In genomic region chr16:71449020-71449419, GRCh38 we compare ENCODE assay signal across 23 cellular contexts. TPM values are rescaled to one million over a fixed set of nuclear protein-coding genes. Genes with fewer than 3 reads are reported as not detected.
"Had no signal": no experiment of that assay in that cellular context is flagged by ENCODE, and none has a peak within 500 bp of the region (broad histone marks: within the 10 kb centered on the region; RNA-seq: fewer than 3 reads in every experiment).

No MANE protein-coding gene starts in this region.

- H3K4me1 ChIP-seq: esophagus muscularis mucosa, stomach, transverse colon had no signal

- ATAC-seq: activated CD8-positive, alpha-beta memory T cell treated with anti-CD3 and anti-CD28 coated beads, Interleukin-2, amount 10 ng/mL, durations not matched to agents 7 days and 5 days had no signal

- DNase-seq: activated CD4-positive, alpha-beta T cell treated with anti-CD3 and anti-CD28 coated beads for 1 hour; activated CD4-positive, alpha-beta T cell treated with anti-CD3 and anti-CD28 coated beads, Interleukin-2, amount 50 U/mL, for 48 hours; activated CD8-positive, alpha-beta memory T cell treated with anti-CD3 and anti-CD28 coated beads, Interleukin-2, amount 10 ng/mL, durations not matched to agents 7 days and 5 days; activated effector memory CD4-positive, alpha-beta T cell treated with Interleukin-2 at 50 U/mL for 16 hours; activated T-cell treated with anti-CD3 and anti-CD28 coated beads, Interleukin-2, amount 50 U/mL, for 24 hours; amygdala; brain microvascular endothelial cell; cerebellar nuclear complex; dermis blood vessel endothelial cell; glutamatergic neuron; stimulated activated CD4-positive, alpha-beta T cell treated with anti-CD3 and anti-CD28 coated beads, Interleukin-4, amount 100 ng/mL, for 4 hours; stomach; T-helper 9 cell; transverse colon had no signal

- FAIRE-seq: islet of Langerhans had no signal

- H3K27me3 ChIP-seq: brain microvascular endothelial cell, esophagus muscularis mucosa, stomach, transverse colon had no signal

- H3K27ac Mint-ChIP-seq: activated CD8-positive, alpha-beta memory T cell treated with anti-CD3 and anti-CD28 coated beads, Interleukin-2, amount 10 ng/mL, durations not matched to agents 7 days and 5 days; activated naive CD4-positive, alpha-beta T cell treated with anti-CD3 and anti-CD28 coated beads, Interleukin-2, amount 50 U/mL, for 24 hours; activated T-cell treated with anti-CD3 and anti-CD28 coated beads, Interleukin-2, amount 50 U/mL, for 24 hours had no signal

- H3K27ac ChIP-seq: brain microvascular endothelial cell, esophagus muscularis mucosa, skin epidermis, stomach, transverse colon had no signal

- H3K4me3 Mint-ChIP-seq: activated CD8-positive, alpha-beta memory T cell treated with anti-CD3 and anti-CD28 coated beads, Interleukin-2, amount 10 ng/mL, durations not matched to agents 7 days and 5 days; activated naive CD4-positive, alpha-beta T cell treated with anti-CD3 and anti-CD28 coated beads, Interleukin-2, amount 50 U/mL, for 24 hours; activated T-cell treated with anti-CD3 and anti-CD28 coated beads, Interleukin-2, amount 50 U/mL, for 24 hours; memory B cell had no signal

- H3K27me3 Mint-ChIP-seq: activated CD8-positive, alpha-beta memory T cell treated with anti-CD3 and anti-CD28 coated beads, Interleukin-2, amount 10 ng/mL, durations not matched to agents 7 days and 5 days; activated naive CD4-positive, alpha-beta T cell treated with anti-CD3 and anti-CD28 coated beads, Interleukin-2, amount 50 U/mL, for 24 hours; activated T-cell treated with anti-CD3 and anti-CD28 coated beads, Interleukin-2, amount 50 U/mL, for 24 hours; memory B cell had no signal

- H3K4me3 ChIP-seq: skin epidermis, stomach, transverse colon had no signal

- H3K4me1 Mint-ChIP-seq: activated CD8-positive, alpha-beta memory T cell treated with anti-CD3 and anti-CD28 coated beads, Interleukin-2, amount 10 ng/mL, durations not matched to agents 7 days and 5 days; activated naive CD4-positive, alpha-beta T cell treated with anti-CD3 and anti-CD28 coated beads, Interleukin-2, amount 50 U/mL, for 24 hours; memory B cell had no signal

RNA-seq across cellular contexts. Expression of gene TLE7, which starts 7.2 kb away (rescaled TPM):
- total RNA-seq: activated CD8-positive, alpha-beta memory T cell treated with anti-CD3 and anti-CD28 coated beads, Interleukin-2, amount 10 ng/mL, durations not matched to agents 7 days and 5 days; dermis blood vessel endothelial cell; esophagus muscularis mucosa; fibroblast of villous mesenchyme; osteocyte; renal cortical epithelial cell; stomach; transverse colon had no signal
- polyA plus RNA-seq: neural cell, stomach had no signal
